ENCODE assay signal across 9 cellular contexts in the genomic region with DNA sequence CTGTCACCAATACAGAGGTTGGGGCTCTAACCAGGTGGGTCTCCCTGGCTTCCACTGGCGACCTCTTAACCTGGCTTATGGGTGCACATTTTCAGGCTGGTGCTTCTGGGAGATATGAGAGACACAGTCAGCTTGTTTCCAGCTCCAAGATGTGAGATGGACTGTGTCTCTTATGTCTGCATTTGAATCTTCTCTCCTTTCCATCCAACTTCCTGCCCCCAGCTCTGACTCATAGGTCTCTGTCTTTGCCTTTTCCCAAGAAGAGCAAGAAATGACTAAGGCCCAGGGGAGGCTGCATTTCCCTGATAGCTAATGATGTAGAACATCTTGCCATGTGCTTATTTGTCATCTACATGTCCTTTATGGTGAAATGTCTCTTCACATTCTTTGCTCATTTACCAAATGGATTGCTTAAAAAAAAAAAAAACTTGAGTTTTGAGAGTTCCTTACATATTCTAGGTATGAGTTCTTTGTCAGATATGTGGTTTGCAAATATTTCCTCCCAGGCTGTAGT. TPM values are rescaled to one million over a fixed set of nuclear protein-coding genes. Genes with fewer than 3 reads are reported as not detected.
DNase-seq lines count a peak whose midpoint lies in the region; TF ChIP-seq lines count a peak whose summit lies in the region.
"Had no signal": no experiment of that assay in that cellular context is flagged by ENCODE, and none has a peak within 500 bp of the region (broad histone marks: within the 10 kb centered on the region; RNA-seq: fewer than 3 reads in every experiment).

No MANE protein-coding gene starts in this region.

- H4K20me1 ChIP-seq in mammary epithelial cell (ENCODE audit: insufficient read depth, low read length): no peaks in the 10 kb centered on the region

- no peaks in the 10 kb centered on the region for H3K36me3 ChIP-seq in mammary epithelial cell (ENCODE audit: insufficient read depth, low read length)

- in situ Hi-C loops in mammary epithelial cell (cut with MboI; ENCODE audit: low sequenced_read_pairs in 2 of 2): loop anchor here in 1 of 2 donors (25.0 kb wide), 1 partner anchor 375 kb away; no protein-coding TSS in a partner anchor

- H3K27ac ChIP-seq in RWPE1 (peak overlapping the region; percentile 44; the same call in 1 of the 2 replicates), mammary epithelial cell (ENCODE audit: insufficient read depth, low read depth, low read length) (peak overlapping the region; percentile 44)
- H3K27ac ChIP-seq: HL-60 had no signal

- no peak overlapping the region for H3K9ac ChIP-seq in mammary epithelial cell (ENCODE audit: insufficient read depth, low read length)

- WGBS in mammary epithelial cell (ENCODE audit: low coverage, missing lambda C conversion rate): 60% methylated on average over 1 of the region's 1 CpG

- intact Hi-C loops in mammary epithelial cell (cut with micrococcal nuclease): no loop called here

- DNase-seq in ELR (ENCODE audit: low read depth) (peak; percentile 93), RWPE1 (ENCODE audit: low spot score) (peak; percentile 26), mammary epithelial cell (peak; percentile 76), ecto neural progenitor cell (ENCODE audit: low spot score) (no peak), NCI-H82 treated with DMSO at 0.1 percent for 48 hours (lab: John Stamatoyannopoulos, UW; ENCODE audit: unreplicated experiment) (no peak), NCI-H146 (lab: John Stamatoyannopoulos, UW) (no peak), NCI-H1436 treated with DMSO at 0.1 percent for 48 hours (lab: John Stamatoyannopoulos, UW) (no peak)
- peak; percentile 29 for DNase-seq in stimulated activated CD4-positive, alpha-beta T cell treated with anti-CD3 and anti-CD28 coated beads, Interleukin-12 subunit alpha, Interleukin-12 subunit beta, amount 100 ng/mL, for 4 hours

- dilution Hi-C loops in mammary epithelial cell (cut with HindIII; ENCODE audit: low sequenced_read_pairs): no loop called here

- BruUV-seq in mammary epithelial cell (replicated peaks; lab: Mats Ljungman, UMichigan): no TSS peak

- H3K4me1 ChIP-seq in mammary epithelial cell (ENCODE audit: insufficient read depth, low read length): peaks cover 8% of the 10 kb centered on the region

- no peak for TF ChIP-seq CTCF in RWPE1 (conservative IDR thresholded peaks at IDR 0.05; ENCODE audit: low read depth)
- no peak for TF ChIP-seq CTCF in mammary epithelial cell (conservative IDR thresholded peaks at IDR 0.05 in 1 of 2, IDR thresholded peaks at IDR 0.05 in 1 of 2; ENCODE audit: extremely low read depth in 1 of 2, insufficient read depth in 1 of 2, low read depth in 1 of 2, low read length in 2 of 2)

- no peaks in the 10 kb centered on the region for H3K9me3 ChIP-seq in mammary epithelial cell (replicated peaks; ENCODE audit: insufficient read depth, low read length)

- peaks cover 11% of the 10 kb centered on the region for H3K79me2 ChIP-seq in mammary epithelial cell (ENCODE audit: insufficient read depth, low read length)

- H3K4me2 ChIP-seq in mammary epithelial cell (ENCODE audit: insufficient read depth, low read depth, low read length): no peak overlapping the region

- POLR2A ChIA-PET in RWPE1 (lab: Yijun Ruan, JAX; ENCODE audit: low non-redundant PET): interaction anchor here (0.7 kb wide), 1 partner anchor 101 kb away, joined by 3 read pairs; the partner anchor contains the start of gene ARAF

- H2AFZ ChIP-seq in mammary epithelial cell (ENCODE audit: low read depth, low read length): peak overlapping the region; percentile 27

- H3K27me3 ChIP-seq in mammary epithelial cell (ENCODE audit: insufficient read depth, low read length): no peaks in the 10 kb centered on the region

- CTCF ChIA-PET in RWPE1 (lab: Yijun Ruan, JAX) (interaction anchor here (0.6 kb wide), 1 partner anchor 162 kb away, joined by 3 read pairs; no protein-coding TSS in a partner anchor), mammary epithelial cell (lab: Charles Lee; ENCODE audit: low non-redundant PET) (interaction anchor here (0.5 to 0.7 kb wide), 2 partner anchors 89 to 137 kb away, joined by 4 to 5 read pairs; no protein-coding TSS in a partner anchor)

- no peak overlapping the region for H3K4me3 ChIP-seq in mammary epithelial cell (replicated peaks in 1 of 3; ENCODE audit: insufficient read depth in 1 of 3, low read depth in 2 of 3, low read length in 3 of 3)

RNA-seq across cellular contexts. Expression of gene UXT, which starts 3.2 kb away (rescaled TPM):
- total RNA-seq in mammary epithelial cell: 10 to 100 TPM; 56.7 to 76.4 TPM
- polyA plus RNA-seq in mammary epithelial cell: 124 TPM
- 36.3 TPM for polyA minus RNA-seq in mammary epithelial cell

RNA-seq across cellular contexts. Expression of gene ELK1, which starts 11.8 kb away (rescaled TPM):
- total RNA-seq in mammary epithelial cell: 10 to 100 TPM; 17.2 to 44.7 TPM
- 22.6 TPM for polyA plus RNA-seq in mammary epithelial cell
- polyA minus RNA-seq in mammary epithelial cell: 40.7 TPM

RNA-seq across cellular contexts. Expression of gene CFP, which starts 32.5 kb away (rescaled TPM):
- total RNA-seq in mammary epithelial cell: under 1 TPM; 0.17 to 0.28 TPM
- 0.06 TPM for polyA plus RNA-seq in mammary epithelial cell
- polyA minus RNA-seq in mammary epithelial cell: not detected

RNA-seq across cellular contexts. Expression of gene SYN1, which starts 42.5 kb away (rescaled TPM):
- under 1 TPM; under 0.01 to 0.45 TPM for total RNA-seq in mammary epithelial cell
- 0.10 TPM for polyA plus RNA-seq in mammary epithelial cell
- polyA minus RNA-seq in mammary epithelial cell: 0.21 TPM

Comparison
In these comparisons a context has a peak if more than half of its experiments do, and no peak if none do; other contexts are left out.
1. DNase-seq: peak in ELR (single experiment), RWPE1 (single experiment), mammary epithelial cell (single experiment) and stimulated activated CD4-positive, alpha-beta T cell treated with anti-CD3 and anti-CD28 coated beads, Interleukin-12 subunit alpha, Interleukin-12 subunit beta, amount 100 ng/mL, for 4 hours (single experiment); none in ecto neural progenitor cell (single experiment), NCI-H82 treated with DMSO at 0.1 percent for 48 hours (single experiment), NCI-H146 (single experiment) and NCI-H1436 treated with DMSO at 0.1 percent for 48 hours (single experiment).